ENCODE assay signal across 28 cellular contexts in the genomic region with DNA sequence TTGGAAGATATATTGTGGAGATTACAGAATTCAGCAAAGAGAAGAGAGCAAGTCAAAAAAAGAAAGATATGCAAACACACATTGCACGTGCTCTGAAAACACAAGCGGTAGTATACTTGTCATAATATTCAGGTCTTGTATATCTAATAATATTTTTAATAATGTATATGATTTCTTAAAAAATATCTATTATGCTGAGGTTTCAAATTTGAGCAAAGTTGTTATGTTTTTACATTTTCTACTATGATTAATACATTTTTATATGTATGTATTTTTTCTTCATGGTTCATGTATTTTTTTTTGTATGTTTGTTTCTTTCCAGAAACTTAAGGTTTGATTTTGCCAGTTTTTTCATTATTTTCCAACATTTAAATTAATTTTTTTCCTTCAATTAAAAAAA.
"Had no signal": no experiment of that assay in that cellular context is flagged by ENCODE, and none has a peak within 500 bp of the region (broad histone marks: within the 10 kb centered on the region; RNA-seq: fewer than 3 reads in every experiment).

No MANE protein-coding gene starts in this region.

- H3K36me3 ChIP-seq: colonic mucosa, gastrocnemius medialis, heart left ventricle, WERI-Rb-1 had no signal

- H3K4me3 ChIP-seq: body of pancreas, colonic mucosa, gastrocnemius medialis, heart left ventricle had no signal

- H3K4me1 ChIP-seq: body of pancreas, colonic mucosa, gastrocnemius medialis, heart left ventricle had no signal

- DNase-seq: activated B cell treated with CpG ODN at 0.5 μM for 24 hours; activated CD4-positive, alpha-beta T cell treated with anti-CD3 and anti-CD28 coated beads for 48 hours; activated CD4-positive, alpha-beta T cell treated with anti-CD3 and anti-CD28 coated beads, Interleukin-2, amount 50 U/mL, for 1 hour; activated CD4-positive, alpha-beta T cell treated with anti-CD3 and anti-CD28 coated beads, Interleukin-2, amount 50 U/mL, for 48 hours; activated CD8-positive, alpha-beta memory T cell treated with anti-CD3 and anti-CD28 coated beads for 24 hours; activated CD8-positive, alpha-beta T cell treated with anti-CD3 and anti-CD28 coated beads for 36 hours; activated effector memory CD4-positive, alpha-beta T cell treated with Interleukin-2 at 50 U/mL for 16 hours; activated gamma-delta T cell treated with Interleukin-2 at 50 U/mL for 16 hours; activated naive CD4-positive, alpha-beta T cell treated with anti-CD3 and anti-CD28 coated beads, Interleukin-2, amount 50 U/mL, for 16 hours; activated naive CD4-positive, alpha-beta T cell treated with Interleukin-2 at 50 U/mL for 16 hours; activated T-cell treated with anti-CD3 and anti-CD28 coated beads, Interleukin-2, amount 50 U/mL, for 4 hours; amniotic stem cell; aorta; body of pancreas; caudate nucleus; colonic mucosa; effector CD8-positive, alpha-beta T cell; foreskin fibroblast; gastrocnemius medialis; glutamatergic neuron; heart left ventricle; T-helper 1 cell; T-helper 17 cell; T1000; WERI-Rb-1 had no signal

- H3K27ac ChIP-seq: body of pancreas, colonic mucosa, gastrocnemius medialis, heart left ventricle, WERI-Rb-1 had no signal

- H3K9me3 ChIP-seq: body of pancreas, colonic mucosa, gastrocnemius medialis had no signal

- ATAC-seq: activated CD4-positive, CD25-positive, alpha-beta regulatory T cell treated with anti-CD3 and anti-CD28 coated beads, Interleukin-2, amount 50 U/mL, for 24 hours; activated CD8-positive, alpha-beta T cell treated with anti-CD3 and anti-CD28 coated beads for 36 hours; activated T-cell treated with anti-CD3 and anti-CD28 coated beads, Interleukin-2, amount 50 U/mL, for 4 hours; activated T-helper 17 cell treated with anti-CD3 and anti-CD28 coated beads, Interleukin-2, amount 50 U/mL, for 72 hours; body of pancreas; esophagus mucosa; gastrocnemius medialis; heart left ventricle; T-helper 17 cell had no signal

- H3K27me3 ChIP-seq: body of pancreas, colonic mucosa, gastrocnemius medialis, heart left ventricle had no signal
